In genomic region chr4:185718578-185719492, GRCh38 we compare ENCODE assay signal across 17 cellular contexts.
DNase-seq lines count a peak whose midpoint lies in the region; ATAC-seq, FAIRE-seq and TF ChIP-seq lines count a peak whose summit lies in the region.
"Had no signal": no experiment of that assay in that cellular context is flagged by ENCODE, and none has a peak within 500 bp of the region (broad histone marks: within the 10 kb centered on the region; RNA-seq: fewer than 3 reads in every experiment).

No MANE protein-coding gene starts in this region.

- H3K79me2 ChIP-seq in GM12878 (ENCODE audit: control insufficient read depth, insufficient read depth, low read length): no peaks in the 10 kb centered on the region
- H3K79me2 ChIP-seq in HepG2 (ENCODE audit: insufficient read depth, low read length): peaks cover 7% of the 10 kb centered on the region

- ATAC-seq in GM12878 (peak; percentile 38; the same call in 1 of the 3 replicates), HepG2 (no peak), upper lobe of left lung (ENCODE audit: low FRiP score in 2 of 2) (peak; percentile 52 to 69), left colon (no peak)
- ATAC-seq: A549, heart left ventricle, SK-N-SH treated with all-trans-retinoic acid at 6 μM for 48 hours had no signal

- no peaks in the 10 kb centered on the region for H4K20me1 ChIP-seq in GM12878 (ENCODE audit: control insufficient read depth, insufficient read depth)
- no peaks in the 10 kb centered on the region for H4K20me1 ChIP-seq in HepG2 (ENCODE audit: insufficient read depth, low read length)

- WGBS in GM12878 (ENCODE audit: insufficient coverage, insufficient replicate concordance, low lambda C conversion rate, missing lambda C conversion rate): 47% methylated on average over 8 of the region's 8 CpGs
- WGBS in HepG2 (ENCODE audit: low lambda C conversion rate): 51% methylated on average over 8 of the region's 8 CpGs
- WGBS in upper lobe of left lung, 2 donors: 63 to 67% methylated on average over 8 of the region's 8 CpGs

- TF ChIP-seq RAD21 in GM12878 (IDR thresholded peaks at IDR 0.05; ENCODE audit: insufficient read depth, low read depth, low read length) (no peak), HepG2 (CRISPR knock-in tag; IDR thresholded peaks at IDR 0.05) (no peak)

- DNase-seq in left ventricle myocardium inferior: no peak
- DNase-seq in right atrium auricular region (ENCODE audit: low spot score): no peak
- DNase-seq in GM12878 (ENCODE audit: low read depth, low spot score): no peak
- DNase-seq in HepG2 (ENCODE audit: low spot score): no peak
- no peak for DNase-seq in upper lobe of left lung
- DNase-seq in left colon: no peak
- DNase-seq in NCI-H1105 treated with DMSO at 0.1 percent for 48 hours (lab: John Stamatoyannopoulos, UW): no peak
- no peak for DNase-seq in GM12891 (ENCODE audit: insufficient read length, low spot score)
- DNase-seq: activated naive CD4-positive, alpha-beta T cell; erythroblast; heart left ventricle; NCI-H1092; NCI-H510A; OCI-M1 had no signal

- FAIRE-seq in GM12878 (lab: Jason Lieb, UNC) (no peak), HepG2 (lab: Jason Lieb, UNC) (no peak), GM12891 (lab: Jason Lieb, UNC) (no peak)
- FAIRE-seq: A549 had no signal

- H2AFZ ChIP-seq in GM12878 (ENCODE audit: control insufficient read depth, low read depth, low read length): no peak overlapping the region
- no peak overlapping the region for H2AFZ ChIP-seq in HepG2 (ENCODE audit: low read length)

- BruUV-seq in GM12878 (replicated peaks; lab: Mats Ljungman, UMichigan) (no TSS peak), HepG2 (replicated peaks; lab: Mats Ljungman, UMichigan) (no TSS peak)

- CTCF ChIA-PET in GM12878 (lab: Yijun Ruan, JAX): no interaction called here
- CTCF ChIA-PET in HepG2 (lab: Yijun Ruan, JAX; ENCODE audit: low intra/inter-chr PET ratio, low total read pairs): no interaction called here

- H3K9ac ChIP-seq in GM12878 (ENCODE audit: control insufficient read depth, insufficient read depth, low read length) (no peak overlapping the region), HepG2 (ENCODE audit: insufficient read depth, low read depth, low read length) (no peak overlapping the region)

- H3K9me3 ChIP-seq in left ventricle myocardium inferior (replicated peaks) (no peaks in the 10 kb centered on the region), right atrium auricular region (no peaks in the 10 kb centered on the region), GM12878 (replicated peaks; ENCODE audit: control insufficient read depth, insufficient read depth, low read length) (no peaks in the 10 kb centered on the region), HepG2 (ENCODE audit: low read length) (no peaks in the 10 kb centered on the region), upper lobe of left lung (no peaks in the 10 kb centered on the region)
- H3K9me3 ChIP-seq: A549, heart left ventricle had no signal

- TF ChIP-seq CTCF in left ventricle myocardium inferior (IDR thresholded peaks at IDR 0.05; ENCODE audit: borderline replicate concordance) (no peak), right atrium auricular region (IDR thresholded peaks at IDR 0.05) (no peak), GM12878 (IDR thresholded peaks at IDR 0.05 in 2 of 3, conservative IDR thresholded peaks at IDR 0.05 in 1 of 3; ENCODE audit: control insufficient read depth in 2 of 3, extremely low read depth in 1 of 3, insufficient read depth in 1 of 3, low read depth in 3 of 3, low read length in 3 of 3) (no peak), HepG2 (CRISPR knock-in tag; IDR thresholded peaks at IDR 0.05) (no peak), upper lobe of left lung (IDR thresholded peaks at IDR 0.05) (no peak)

- TF ChIP-seq POLR2A in GM12878 (IDR thresholded peaks at IDR 0.05; ENCODE audit: low read depth, low read length) (no peak), HepG2 (IDR thresholded peaks at IDR 0.05; ENCODE audit: insufficient read depth in 1 of 2, low read depth in 2 of 2, low read length in 2 of 2) (no peak), upper lobe of left lung (IDR thresholded peaks at IDR 0.05) (no peak), GM12891 (IDR thresholded peaks at IDR 0.05; ENCODE audit: low read depth, low read length) (no peak)

- TF ChIP-seq EP300 in GM12878 (IDR thresholded peaks at IDR 0.05; ENCODE audit: borderline replicate concordance in 1 of 2, control insufficient read depth in 1 of 2, low read depth in 2 of 2, low read length in 2 of 2) (no peak), HepG2 (IDR thresholded peaks at IDR 0.05; ENCODE audit: low read depth in 2 of 2, low read length in 2 of 2) (no peak), HepG2 (CRISPR knock-in tag; IDR thresholded peaks at IDR 0.05; ENCODE audit: borderline replicate concordance) (no peak), upper lobe of left lung (IDR thresholded peaks at IDR 0.05) (peak in 1 of 4 donors; percentile 39)

- H3K4me2 ChIP-seq in GM12878 (ENCODE audit: control insufficient read depth, insufficient read depth) (no peak overlapping the region), HepG2 (ENCODE audit: low read depth, low read length) (no peak overlapping the region)
- H3K4me2 ChIP-seq: A549 had no signal

- POLR2A ChIA-PET in GM12878 (lab: Charles Lee) (no interaction called here), HepG2 (lab: Yijun Ruan, JAX) (no interaction called here)

- intact Hi-C loops in left ventricle myocardium inferior (cut with micrococcal nuclease) (no loop called here), GM12878 (cut with micrococcal nuclease; ENCODE audit: unreplicated experiment) (no loop called here), HepG2 (cut with micrococcal nuclease; ENCODE audit: unreplicated experiment) (no loop called here), left colon (cut with DNase I, micrococcal nuclease) (no loop called here)

- H3K4me1 ChIP-seq in left ventricle myocardium inferior: peaks cover 97% of the 10 kb centered on the region
- H3K4me1 ChIP-seq in right atrium auricular region: peaks cover 0 to 61% of the 10 kb centered on the region in 2 donors
- no peaks in the 10 kb centered on the region for H3K4me1 ChIP-seq in GM12878 (ENCODE audit: control insufficient read depth, insufficient read depth, low read length)
- peaks cover 69% of the 10 kb centered on the region for H3K4me1 ChIP-seq in HepG2 (ENCODE audit: insufficient read depth, low read length)
- peaks cover 31 to 49% (median 42%) of the 10 kb centered on the region in 4 donors for H3K4me1 ChIP-seq in upper lobe of left lung

- RAD21 ChIA-PET in GM12878 (lab: Charles Lee; ENCODE audit: unreplicated experiment): no interaction called here

- H3K36me3 ChIP-seq in left ventricle myocardium inferior (no peaks in the 10 kb centered on the region), right atrium auricular region (no peaks in the 10 kb centered on the region), GM12878 (ENCODE audit: control insufficient read depth in 2 of 2, insufficient read depth in 2 of 2, low read length in 1 of 2) (no peaks in the 10 kb centered on the region), HepG2 (replicated peaks in 1 of 2; ENCODE audit: control insufficient read depth in 1 of 2, insufficient read depth in 2 of 2, low read length in 2 of 2) (no peaks in the 10 kb centered on the region), upper lobe of left lung (no peaks in the 10 kb centered on the region)

- H3K27ac ChIP-seq in left ventricle myocardium inferior (replicated peaks) (peak overlapping the region; percentile 85), right atrium auricular region (peak overlapping the region in 1 of 2 donors; percentile 67), GM12878 (ENCODE audit: control insufficient read depth, insufficient read depth) (no peak overlapping the region), HepG2 (ENCODE audit: extremely low read length, insufficient read depth, low read length) (peak overlapping the region; percentile 42), upper lobe of left lung (peak overlapping the region; percentile 27 to 76 (median 46))
- H3K27ac ChIP-seq: A549, VCaP had no signal

- SMC1A ChIA-PET in GM12878 (lab: Charles Lee; ENCODE audit: uncharacterized antibody, unreplicated experiment): interaction anchor here (0.6 to 1.1 kb wide), 3 partner anchors 9 to 15 kb away, joined by 3 read pairs; no protein-coding TSS in a partner anchor

- H3K4me3 ChIP-seq in left ventricle myocardium inferior (no peak overlapping the region), right atrium auricular region (no peak overlapping the region), GM12878 (no peak overlapping the region), HepG2 (replicated peaks in 1 of 3; ENCODE audit: insufficient read depth in 1 of 3, low read depth in 2 of 3, low read length in 3 of 3) (no peak overlapping the region), upper lobe of left lung (no peak overlapping the region)
- H3K4me3 ChIP-seq: A549, heart left ventricle had no signal

- no peaks in the 10 kb centered on the region for H3K27me3 ChIP-seq in left ventricle myocardium inferior (ENCODE audit: low read depth)
- H3K27me3 ChIP-seq in right atrium auricular region: no peaks in the 10 kb centered on the region
- no peaks in the 10 kb centered on the region for H3K27me3 ChIP-seq in GM12878 (replicated peaks in 1 of 2; ENCODE audit: control insufficient read depth in 2 of 2, insufficient read depth in 2 of 2, low read length in 1 of 2)
- H3K27me3 ChIP-seq in HepG2 (ENCODE audit: control insufficient read depth in 1 of 2, insufficient read depth in 2 of 2, low read length in 2 of 2): no peaks in the 10 kb centered on the region
- H3K27me3 ChIP-seq in upper lobe of left lung: no peaks in the 10 kb centered on the region
- H3K27me3 ChIP-seq: heart left ventricle had no signal

- in situ Hi-C loops in GM12878 (cut with MboI): no loop called here
- in situ Hi-C loops in HepG2 (cut with HindIII; ENCODE audit: extremely low pct_ligation_motif_present, low pct_unique_long_range_greater_than_20kb): no loop called here

TF ChIP-seq in GM12878, 131 proteins besides CTCF, POLR2A, EP300 and RAD21 (continues in another document):
- TF ChIP-seq SREBF2 (IDR thresholded peaks at IDR 0.05; ENCODE audit: low read length): no peak

TF ChIP-seq in HepG2, 621 proteins besides CTCF, POLR2A, EP300 and RAD21 (continues in another document):
- no peak for TF ChIP-seq ZNF414 (CRISPR knock-in tag; IDR thresholded peaks at IDR 0.05)

TF ChIP-seq in GM12891, 5 proteins besides CTCF, POLR2A, EP300 and RAD21:
- no peak for TF ChIP-seq SPI1 (IDR thresholded peaks at IDR 0.05; ENCODE audit: low read depth, low read length)
- no peak for TF ChIP-seq PAX5 (IDR thresholded peaks at IDR 0.05; ENCODE audit: insufficient read depth, low read length, severe bottlenecking)
- TF ChIP-seq POLR2AphosphoS5 (IDR thresholded peaks at IDR 0.05; ENCODE audit: low read depth, low read length): no peak
- TF ChIP-seq TAF1 (IDR thresholded peaks at IDR 0.05; ENCODE audit: low read depth, low read length): no peak
- TF ChIP-seq POU2F2 (IDR thresholded peaks at IDR 0.05; ENCODE audit: low read depth, low read length): no peak

Comparison
In these comparisons a context has a peak if more than half of its experiments do, and no peak if none do; other contexts are left out.
1. ATAC-seq: peak in GM12878 (single experiment) and upper lobe of left lung (2 of 2); none in HepG2 (single experiment) and left colon (single experiment).